ENCODE assay signal across 10 cellular contexts in genomic region chr1:51956528-51957509, GRCh38. TPM values are rescaled to one million over a fixed set of nuclear protein-coding genes. Genes with fewer than 3 reads are reported as not detected.
A peak's percentile ranks its signal among the peaks of the same experiment; 100 is the strongest.
DNase-seq lines count a peak whose midpoint lies in the region; TF ChIP-seq lines count a peak whose summit lies in the region.
"Had no signal": no experiment of that assay in that cellular context is flagged by ENCODE, and none has a peak within 500 bp of the region (broad histone marks: within the 10 kb centered on the region; RNA-seq: fewer than 3 reads in every experiment).

No MANE protein-coding gene starts in this region.

- H3K9me3 Mint-ChIP-seq in brain = no peaks in the 10 kb centered on the region

- peak overlapping the region; percentile 39 for H3K23ac ChIP-seq in neuronal stem cell (ENCODE audit: low read depth, low read length, poor library complexity)

- H2BK15ac ChIP-seq in neuronal stem cell (ENCODE audit: low read length) = no peak overlapping the region

- no peaks in the 10 kb centered on the region for H3K36me3 Mint-ChIP-seq in brain
- H3K36me3 Mint-ChIP-seq: activated CD8-positive, alpha-beta memory T cell treated with anti-CD3 and anti-CD28 coated beads, Interleukin-2, amount 10 ng/mL, durations not matched to agents 7 days and 5 days had no signal

- no peaks in the 10 kb centered on the region for H3K79me1 ChIP-seq in neuronal stem cell (ENCODE audit: low read depth, low read length)

- no peak overlapping the region for H3K4ac ChIP-seq in neuronal stem cell (ENCODE audit: low read length)

- H2BK5ac ChIP-seq in neuronal stem cell (ENCODE audit: low read length) = no peak overlapping the region

- no peak overlapping the region for H2BK12ac ChIP-seq in neuronal stem cell (ENCODE audit: low read length)

- DNase-seq in DMS153 (lab: John Stamatoyannopoulos, UW) = peak; percentile 60
- no peak for DNase-seq in DMS153 treated with DMSO at 0.1 percent for 48 hours (lab: John Stamatoyannopoulos, UW; ENCODE audit: unreplicated experiment)
- DNase-seq in NCI-H2029 treated with DMSO at 0.1 percent for 48 hours (lab: John Stamatoyannopoulos, UW) = peak; percentile 96
- no peak for DNase-seq in neuronal stem cell (ENCODE audit: low spot score)
- no peak for DNase-seq in COLO829 (ENCODE audit: low spot score)
- no peak for DNase-seq in pons (ENCODE audit: low spot score)
- DNase-seq in vagina (ENCODE audit: extremely low spot score in 2 of 2) = no peak
- DNase-seq: activated CD8-positive, alpha-beta memory T cell treated with anti-CD3 and anti-CD28 coated beads, Interleukin-2, amount 10 ng/mL, durations not matched to agents 7 days and 5 days had no signal

- H3K4me3 ChIP-seq in neuronal stem cell (ENCODE audit: low read length in 2 of 2) (no peak overlapping the region), vagina (no peak overlapping the region)

- no peak overlapping the region for H2AFZ ChIP-seq in neuronal stem cell (ENCODE audit: low read length)
- H2AFZ ChIP-seq: parathyroid adenoma had no signal

- H3K4me1 ChIP-seq in neuronal stem cell (ENCODE audit: control insufficient read depth in 2 of 2, insufficient read depth in 1 of 2, low read depth in 1 of 2, low read length in 2 of 2) (peaks cover 4 to 9% of the 10 kb centered on the region in 2 donors), vagina (no peaks in the 10 kb centered on the region)
- H3K4me1 ChIP-seq: parathyroid adenoma had no signal

- H3K27ac ChIP-seq in neuronal stem cell (replicated peaks; ENCODE audit: low read length) = no peak overlapping the region
- H3K27ac ChIP-seq in vagina = no peak overlapping the region
- H3K27ac ChIP-seq: parathyroid adenoma had no signal

- H3K27me3 ChIP-seq in neuronal stem cell (ENCODE audit: control insufficient read depth in 3 of 3, insufficient read depth in 3 of 3, low read depth in 1 of 3, low read length in 3 of 3) (peaks cover 0 to 12% (median 0%) of the 10 kb centered on the region in 3 experiments), vagina (no peaks in the 10 kb centered on the region)

- no peaks in the 10 kb centered on the region for H3K9me3 ChIP-seq in neuronal stem cell (replicated peaks in 1 of 2; ENCODE audit: control insufficient read depth in 2 of 2, insufficient read depth in 1 of 2, low read depth in 1 of 2, low read length in 2 of 2)
- H3K9me3 ChIP-seq in vagina = no peaks in the 10 kb centered on the region

- no peak overlapping the region for H3K9ac ChIP-seq in neuronal stem cell (ENCODE audit: low read depth, low read length, poor library complexity)
- H3K9ac ChIP-seq: parathyroid adenoma had no signal

- H2AK5ac ChIP-seq in neuronal stem cell (ENCODE audit: low read depth, low read length) = no peak overlapping the region

- no peak overlapping the region for H4K8ac ChIP-seq in neuronal stem cell (ENCODE audit: low read depth, low read length)

- no peak for TF ChIP-seq POLR2A in vagina (IDR thresholded peaks at IDR 0.05)

- no peaks in the 10 kb centered on the region for H3K36me3 ChIP-seq in neuronal stem cell (replicated peaks in 1 of 2; ENCODE audit: control insufficient read depth in 2 of 2, insufficient read depth in 2 of 2, low read length in 2 of 2)
- no peaks in the 10 kb centered on the region for H3K36me3 ChIP-seq in vagina

- peak overlapping the region in 3 of 5 experiments; percentile 5 to 35 (median 31) for H3K4me3 Mint-ChIP-seq in brain
- H3K4me3 Mint-ChIP-seq: activated CD8-positive, alpha-beta memory T cell treated with anti-CD3 and anti-CD28 coated beads, Interleukin-2, amount 10 ng/mL, durations not matched to agents 7 days and 5 days had no signal

- intact Hi-C loops in vagina (cut with DNase I) = no loop called here

- no peak overlapping the region for H2BK120ac ChIP-seq in neuronal stem cell (ENCODE audit: low read depth, low read length)

- H3K27ac Mint-ChIP-seq in brain = peak overlapping the region in 4 of 5 experiments; percentile 29 to 80 (median 58)
- H3K27ac Mint-ChIP-seq: activated CD8-positive, alpha-beta memory T cell treated with anti-CD3 and anti-CD28 coated beads, Interleukin-2, amount 10 ng/mL, durations not matched to agents 7 days and 5 days had no signal

- H3K27me3 Mint-ChIP-seq in brain = peaks cover 4% of the 10 kb centered on the region

- H3K4me2 ChIP-seq in neuronal stem cell (ENCODE audit: insufficient read depth, low read length, poor library complexity, severe bottlenecking) = no peak overlapping the region

- H3K14ac ChIP-seq in neuronal stem cell (ENCODE audit: low read length) = no peak overlapping the region

- H3K4me1 Mint-ChIP-seq in brain = peaks cover 43% of the 10 kb centered on the region

- TF ChIP-seq CTCF in brain (conservative IDR thresholded peaks at IDR 0.05) (no peak), vagina (IDR thresholded peaks at IDR 0.05) (no peak)

- H3K18ac ChIP-seq in neuronal stem cell (ENCODE audit: low read length) = no peak overlapping the region

- no peak overlapping the region for H4K91ac ChIP-seq in neuronal stem cell (ENCODE audit: low read depth, low read length, poor library complexity)

- no CpG with 5 or more reads among the region's 8 CpGs for WGBS in neuronal stem cell (ENCODE audit: extremely low coverage in 2 of 2, insufficient read length in 2 of 2, insufficient replicate concordance in 1 of 2), 2 donors

RNA-seq across cellular contexts. Expression of gene RAB3B, which starts 33.7 kb away (rescaled TPM):
- polyA plus RNA-seq in brain (ENCODE audit: insufficient read depth, low read depth, low replicate concordance) = 60.0 TPM
- polyA plus RNA-seq in neuronal stem cell (2013, experiment 1 of 2) = 8.5 TPM
- polyA plus RNA-seq in neuronal stem cell (2013, experiment 2 of 2) = 9.1 TPM
- 2.0 TPM for total RNA-seq in vagina

Comparison
In these comparisons a context has a peak if more than half of its experiments do, and no peak if none do; other contexts are left out.
1. DNase-seq: peak in DMS153 (single experiment) and NCI-H2029 treated with DMSO at 0.1 percent for 48 hours (single experiment); none in DMS153 treated with DMSO at 0.1 percent for 48 hours (single experiment), neuronal stem cell (single experiment), COLO829 (single experiment), pons (single experiment) and vagina (0 of 2).